In genomic region chr3:46261926-46262594, GRCh38 we compare ENCODE assay signal across 18 cellular contexts. TPM values are rescaled to one million over a fixed set of nuclear protein-coding genes. Genes with fewer than 3 reads are reported as not detected.
DNase-seq lines count a peak whose midpoint lies in the region; ATAC-seq and TF ChIP-seq lines count a peak whose summit lies in the region.
"Had no signal": no experiment of that assay in that cellular context is flagged by ENCODE, and none has a peak within 500 bp of the region (broad histone marks: within the 10 kb centered on the region; RNA-seq: fewer than 3 reads in every experiment).

No MANE protein-coding gene starts in this region.

- no peak overlapping the region for H3K4me2 ChIP-seq in DND-41 (ENCODE audit: insufficient read depth, low read length)
- H3K4me2 ChIP-seq: BLaER1 had no signal

- H3K79me2 ChIP-seq in DND-41 (ENCODE audit: insufficient read depth, low read length), result no peaks in the 10 kb centered on the region

- H3K9me3 ChIP-seq in DND-41 (ENCODE audit: insufficient read depth, low read length, severe bottlenecking), result peaks cover 2% of the 10 kb centered on the region
- H3K9me3 ChIP-seq in upper lobe of right lung, result no peaks in the 10 kb centered on the region
- H3K9me3 ChIP-seq: breast epithelium, transverse colon had no signal

- no peak for DNase-seq in activated CD4-positive, alpha-beta T cell treated with anti-CD3 and anti-CD28 coated beads for 36 hours
- DNase-seq in activated CD4-positive, alpha-beta T cell treated with anti-CD3 and anti-CD28 coated beads, Interleukin-2, amount 50 U/mL, for 48 hours, result no peak
- no peak for DNase-seq in DND-41
- DNase-seq in T-cell, result no peak
- peak; percentile 12 for DNase-seq in fibroblast of the aortic adventitia (ENCODE audit: low read depth)
- DNase-seq in upper lobe of right lung, result no peak
- DNase-seq in stimulated activated naive B cell treated with anti-CD40 and anti-IgM and Interleukin-4, amounts not matched to agents 10 μg/mL and 1 μg/mL and 100 μg/mL, for 72 hours, result no peak
- DNase-seq in HUDEP-2 (lab: John Stamatoyannopoulos, UW; ENCODE audit: unreplicated experiment in 76 of 76), result no peak
- DNase-seq: NCI-H1694 treated with DMSO at 0.1 percent for 48 hours; retina; stimulated activated CD4-positive, alpha-beta T cell treated with anti-CD3 and anti-CD28 coated beads, Interleukin-15, amount 100 ng/mL, for 24 hours; stimulated activated naive CD4-positive, alpha-beta T cell treated with Interleukin-2 at 50 U/mL for 16 hours; transverse colon had no signal

- TF ChIP-seq CTCF in DND-41 (IDR thresholded peaks at IDR 0.05; ENCODE audit: borderline replicate concordance, extremely low read depth, low read length, poor library complexity, severe bottlenecking) (no peak), fibroblast of the aortic adventitia (IDR thresholded peaks at IDR 0.05; ENCODE audit: insufficient read depth, low read length) (no peak), upper lobe of right lung (IDR thresholded peaks at IDR 0.05) (no peak)

- H3K36me3 Mint-ChIP-seq in activated CD4-positive, alpha-beta T cell treated with anti-CD3 and anti-CD28 coated beads for 36 hours (ENCODE audit: low read depth), result peaks cover 6% of the 10 kb centered on the region
- no peaks in the 10 kb centered on the region for H3K36me3 Mint-ChIP-seq in T-cell
- peaks cover 7 to 9% of the 10 kb centered on the region in 2 donors for H3K36me3 Mint-ChIP-seq in stimulated activated naive B cell treated with anti-CD40 and anti-IgM and Interleukin-4, amounts not matched to agents 10 μg/mL and 1 μg/mL and 100 μg/mL, for 72 hours

- H3K27me3 ChIP-seq in DND-41 (ENCODE audit: insufficient read depth, low read length, poor library complexity) (no peaks in the 10 kb centered on the region), upper lobe of right lung (no peaks in the 10 kb centered on the region)
- H3K27me3 ChIP-seq: BLaER1, breast epithelium, transverse colon had no signal

- H2AFZ ChIP-seq in DND-41 (ENCODE audit: low read depth, low read length), result peak overlapping the region; percentile 60

- H3K4me3 ChIP-seq in DND-41 (ENCODE audit: low read depth in 1 of 2, low read length in 2 of 2), result no peak overlapping the region
- H3K4me3 ChIP-seq in fibroblast of the aortic adventitia (ENCODE audit: low read depth, low read length), result no peak overlapping the region
- no peak overlapping the region for H3K4me3 ChIP-seq in upper lobe of right lung
- H3K4me3 ChIP-seq: BLaER1, transverse colon had no signal

- H3K27ac ChIP-seq in DND-41 (ENCODE audit: low read length) (no peak overlapping the region), upper lobe of right lung (no peak overlapping the region)
- H3K27ac ChIP-seq: BLaER1, breast epithelium, epithelial cell of prostate, transverse colon had no signal

- peaks cover 15% of the 10 kb centered on the region for H3K27me3 Mint-ChIP-seq in activated CD4-positive, alpha-beta T cell treated with anti-CD3 and anti-CD28 coated beads for 36 hours
- no peaks in the 10 kb centered on the region for H3K27me3 Mint-ChIP-seq in T-cell
- H3K27me3 Mint-ChIP-seq in stimulated activated naive B cell treated with anti-CD40 and anti-IgM and Interleukin-4, amounts not matched to agents 10 μg/mL and 1 μg/mL and 100 μg/mL, for 72 hours, result peaks cover 0 to 4% of the 10 kb centered on the region in 2 donors

- H3K4me1 ChIP-seq in DND-41 (ENCODE audit: insufficient read depth, low read length) (peaks cover 7% of the 10 kb centered on the region), upper lobe of right lung (no peaks in the 10 kb centered on the region)
- H3K4me1 ChIP-seq: BLaER1, breast epithelium, transverse colon had no signal

- no peaks in the 10 kb centered on the region for H4K20me1 ChIP-seq in DND-41 (ENCODE audit: insufficient read depth, low read length)
- H4K20me1 ChIP-seq: BLaER1 had no signal

- peak; percentile 51 for ATAC-seq in activated CD4-positive, alpha-beta T cell treated with anti-CD3 and anti-CD28 coated beads for 36 hours
- no peak; the same call in 2 of the 3 replicates for ATAC-seq in DND-41 (ENCODE audit: insufficient read depth, low read depth)
- no peak for ATAC-seq in T-cell (replicated peaks in 1 of 4)
- no peak for ATAC-seq in upper lobe of right lung
- ATAC-seq in stimulated activated naive B cell treated with anti-CD40 and anti-IgM and Interleukin-4, amounts not matched to agents 10 μg/mL and 1 μg/mL and 100 μg/mL, for 72 hours (replicated peaks), result no peak

- H3K36me3 ChIP-seq in DND-41 (ENCODE audit: insufficient read depth, low read length) (no peaks in the 10 kb centered on the region), upper lobe of right lung (no peaks in the 10 kb centered on the region)
- H3K36me3 ChIP-seq: BLaER1, breast epithelium, transverse colon had no signal

- CTCF ChIA-PET in activated CD4-positive, alpha-beta T cell treated with anti-CD3 and anti-CD28 coated beads for 36 hours (lab: Charles Lee), result interaction anchor here (0.6 to 1.9 kb wide), 3 partner anchors 14 to 166 kb away, joined by 3 to 7 read pairs (median 4); no protein-coding TSS in a partner anchor
- CTCF ChIA-PET in T-cell (lab: Charles Lee), result interaction anchor here in 1 of 2 donors (1.5 kb wide), 1 partner anchor 14 kb away, joined by 3 read pairs; no protein-coding TSS in a partner anchor

- no peak overlapping the region for H3K9ac ChIP-seq in DND-41 (ENCODE audit: low read depth, low read length)
- H3K9ac ChIP-seq: BLaER1 had no signal

- peaks cover 15% of the 10 kb centered on the region for H3K4me1 Mint-ChIP-seq in activated CD4-positive, alpha-beta T cell treated with anti-CD3 and anti-CD28 coated beads for 36 hours
- peaks cover 0 to 16% (median 8%) of the 10 kb centered on the region in 3 donors for H3K4me1 Mint-ChIP-seq in T-cell
- H3K4me1 Mint-ChIP-seq in stimulated activated naive B cell treated with anti-CD40 and anti-IgM and Interleukin-4, amounts not matched to agents 10 μg/mL and 1 μg/mL and 100 μg/mL, for 72 hours, result no peaks in the 10 kb centered on the region

- no peak overlapping the region for H3K4me3 Mint-ChIP-seq in activated CD4-positive, alpha-beta T cell treated with anti-CD3 and anti-CD28 coated beads for 36 hours
- H3K4me3 Mint-ChIP-seq in T-cell, result peak overlapping the region; percentile 29 to 55 (median 37)
- H3K4me3 Mint-ChIP-seq in stimulated activated naive B cell treated with anti-CD40 and anti-IgM and Interleukin-4, amounts not matched to agents 10 μg/mL and 1 μg/mL and 100 μg/mL, for 72 hours, result no peak overlapping the region

- intact Hi-C loops in activated CD4-positive, alpha-beta T cell treated with anti-CD3 and anti-CD28 coated beads for 36 hours (cut with DNase I, micrococcal nuclease), result no loop called here
- intact Hi-C loops in upper lobe of right lung (cut with DNase I), result no loop called here

- POLR2A ChIA-PET in activated CD4-positive, alpha-beta T cell treated with anti-CD3 and anti-CD28 coated beads for 36 hours (lab: Charles Lee), result no interaction called here
- POLR2A ChIA-PET in T-cell (lab: Charles Lee), result no interaction called here

- H3K9me3 Mint-ChIP-seq in activated CD4-positive, alpha-beta T cell treated with anti-CD3 and anti-CD28 coated beads for 36 hours (ENCODE audit: low read depth), result peaks cover 12% of the 10 kb centered on the region
- H3K9me3 Mint-ChIP-seq in T-cell, result peaks cover 6 to 10% (median 7%) of the 10 kb centered on the region in 3 donors
- peaks cover 9 to 10% of the 10 kb centered on the region in 2 donors for H3K9me3 Mint-ChIP-seq in stimulated activated naive B cell treated with anti-CD40 and anti-IgM and Interleukin-4, amounts not matched to agents 10 μg/mL and 1 μg/mL and 100 μg/mL, for 72 hours

- no peak overlapping the region for H3K27ac Mint-ChIP-seq in activated CD4-positive, alpha-beta T cell treated with anti-CD3 and anti-CD28 coated beads for 36 hours
- peak overlapping the region in 1 of 2 donors; percentile 23 for H3K27ac Mint-ChIP-seq in T-cell
- H3K27ac Mint-ChIP-seq in stimulated activated naive B cell treated with anti-CD40 and anti-IgM and Interleukin-4, amounts not matched to agents 10 μg/mL and 1 μg/mL and 100 μg/mL, for 72 hours, result no peak overlapping the region

RNA-seq across cellular contexts. Expression of gene CCR3, which starts 19.8 kb away (rescaled TPM):
- total RNA-seq in activated CD4-positive, alpha-beta T cell treated with anti-CD3 and anti-CD28 coated beads for 36 hours, result not detected
- total RNA-seq in T-cell (1 to 10 TPM in 1 of 5 donors, under 1 TPM in 2, not detected in 2; 0.33 to 1.2 (median 0.55) TPM), fibroblast of the aortic adventitia (ENCODE audit: low replicate concordance) (not detected in 2 replicates), upper lobe of right lung (0.43 TPM)
- total RNA-seq: A172; activated CD8-positive, alpha-beta memory T cell treated with anti-CD3 and anti-CD28 coated beads for 36 hours; breast epithelium; transverse colon had no signal

RNA-seq across cellular contexts. Expression of gene CCR1, which starts 53.9 kb away (rescaled TPM):
- under 1 TPM; 0.14 to 0.16 TPM for total RNA-seq in activated CD4-positive, alpha-beta T cell treated with anti-CD3 and anti-CD28 coated beads for 36 hours
- total RNA-seq in T-cell, result under 1 TPM; 0.12 to 0.98 (median 0.43) TPM
- 0.08 and 0.90 TPM in 2 replicates for total RNA-seq in fibroblast of the aortic adventitia (ENCODE audit: low replicate concordance)
- 40.9 TPM for total RNA-seq in upper lobe of right lung
- total RNA-seq: A172 had no signal

Comparison
In these comparisons a context has a peak if more than half of its experiments do, and no peak if none do; other contexts are left out.
1. H3K4me3 Mint-ChIP-seq: peak in T-cell (3 of 3); none in activated CD4-positive, alpha-beta T cell treated with anti-CD3 and anti-CD28 coated beads for 36 hours (single experiment) and stimulated activated naive B cell treated with anti-CD40 and anti-IgM and Interleukin-4, amounts not matched to agents 10 μg/mL and 1 μg/mL and 100 μg/mL, for 72 hours (0 of 2).
2. RNA of gene CCR1, which starts 53.9 kb away (total RNA-seq): 40.9 TPM in upper lobe of right lung (single experiment); 0.08 to 0.90 TPM in fibroblast of the aortic adventitia, 0.12 to 0.98 TPM in T-cell and 0.14 to 0.16 TPM in activated CD4-positive, alpha-beta T cell treated with anti-CD3 and anti-CD28 coated beads for 36 hours; every median in the first group is over 10 times any median in the second.